In genomic region chr6:135875446-135875845, GRCh38 we compare ENCODE assay signal across 14 cellular contexts. TPM values are rescaled to one million over a fixed set of nuclear protein-coding genes. Genes with fewer than 3 reads are reported as not detected.
DNase-seq lines count a peak whose midpoint lies in the region; ATAC-seq and TF ChIP-seq lines count a peak whose summit lies in the region.
"Had no signal": no experiment of that assay in that cellular context is flagged by ENCODE, and none has a peak within 500 bp of the region (broad histone marks: within the 10 kb centered on the region; RNA-seq: fewer than 3 reads in every experiment).

No MANE protein-coding gene starts in this region.

- H3K4me1 Mint-ChIP-seq in stimulated activated naive CD8-positive, alpha-beta T cell treated with anti-CD3 and anti-CD28 coated beads, Interleukin-15, Interleukin-2, amounts not matched to agents 100 ng/mL and 50 ng/mL, for 24 hours (ENCODE audit: low read depth), result peaks cover 50% of the 10 kb centered on the region
- peaks cover 19% of the 10 kb centered on the region for H3K4me1 Mint-ChIP-seq in stimulated activated memory B cell treated with anti-CD40 and anti-IgM and Interleukin-4, amounts not matched to agents 10 μg/mL and 1 μg/mL and 100 μg/mL, for 72 hours
- H3K4me1 Mint-ChIP-seq in activated naive CD4-positive, alpha-beta T cell treated with anti-CD3 and anti-CD28 coated beads for 36 hours (ENCODE audit: low read depth), result peaks cover 40% of the 10 kb centered on the region
- peaks cover 14% of the 10 kb centered on the region for H3K4me1 Mint-ChIP-seq in WTC11

- no peak overlapping the region for H3K4me3 ChIP-seq in fibroblast of villous mesenchyme (ENCODE audit: low read depth, low read length)

- no peaks in the 10 kb centered on the region for H3K27me3 Mint-ChIP-seq in stimulated activated naive CD8-positive, alpha-beta T cell treated with anti-CD3 and anti-CD28 coated beads, Interleukin-15, Interleukin-2, amounts not matched to agents 100 ng/mL and 50 ng/mL, for 24 hours
- no peaks in the 10 kb centered on the region for H3K27me3 Mint-ChIP-seq in stimulated activated memory B cell treated with anti-CD40 and anti-IgM and Interleukin-4, amounts not matched to agents 10 μg/mL and 1 μg/mL and 100 μg/mL, for 72 hours
- H3K27me3 Mint-ChIP-seq in activated naive CD4-positive, alpha-beta T cell treated with anti-CD3 and anti-CD28 coated beads for 36 hours (ENCODE audit: low read depth), result no peaks in the 10 kb centered on the region
- no peaks in the 10 kb centered on the region for H3K27me3 Mint-ChIP-seq in WTC11 (ENCODE audit: low read depth)
- H3K27me3 Mint-ChIP-seq: B cell had no signal

- no peak for ATAC-seq in stimulated activated naive CD8-positive, alpha-beta T cell treated with anti-CD3 and anti-CD28 coated beads, Interleukin-15, Interleukin-2, amounts not matched to agents 100 U/mL and 50 U/mL, for 24 hours
- no peak for ATAC-seq in stimulated activated memory B cell treated with anti-CD40 and anti-IgM and Interleukin-4, amounts not matched to agents 10 μg/mL and 1 μg/mL and 100 μg/mL, for 72 hours
- ATAC-seq in WTC11, result no peak

- H3K27ac Mint-ChIP-seq in stimulated activated naive CD8-positive, alpha-beta T cell treated with anti-CD3 and anti-CD28 coated beads, Interleukin-15, Interleukin-2, amounts not matched to agents 100 ng/mL and 50 ng/mL, for 24 hours, result peak overlapping the region; percentile 47
- H3K27ac Mint-ChIP-seq in stimulated activated memory B cell treated with anti-CD40 and anti-IgM and Interleukin-4, amounts not matched to agents 10 μg/mL and 1 μg/mL and 100 μg/mL, for 72 hours, result peak overlapping the region; percentile 9
- H3K27ac Mint-ChIP-seq in activated naive CD4-positive, alpha-beta T cell treated with anti-CD3 and anti-CD28 coated beads for 36 hours, result no peak overlapping the region
- H3K27ac Mint-ChIP-seq in WTC11, result no peak overlapping the region

- no peaks in the 10 kb centered on the region for H3K9me3 Mint-ChIP-seq in stimulated activated naive CD8-positive, alpha-beta T cell treated with anti-CD3 and anti-CD28 coated beads, Interleukin-15, Interleukin-2, amounts not matched to agents 100 ng/mL and 50 ng/mL, for 24 hours
- H3K9me3 Mint-ChIP-seq in stimulated activated memory B cell treated with anti-CD40 and anti-IgM and Interleukin-4, amounts not matched to agents 10 μg/mL and 1 μg/mL and 100 μg/mL, for 72 hours, result no peaks in the 10 kb centered on the region
- no peaks in the 10 kb centered on the region for H3K9me3 Mint-ChIP-seq in activated naive CD4-positive, alpha-beta T cell treated with anti-CD3 and anti-CD28 coated beads for 36 hours
- no peaks in the 10 kb centered on the region for H3K9me3 Mint-ChIP-seq in WTC11

- no peaks in the 10 kb centered on the region for H3K36me3 Mint-ChIP-seq in stimulated activated naive CD8-positive, alpha-beta T cell treated with anti-CD3 and anti-CD28 coated beads, Interleukin-15, Interleukin-2, amounts not matched to agents 100 ng/mL and 50 ng/mL, for 24 hours (ENCODE audit: low read depth)
- H3K36me3 Mint-ChIP-seq in stimulated activated memory B cell treated with anti-CD40 and anti-IgM and Interleukin-4, amounts not matched to agents 10 μg/mL and 1 μg/mL and 100 μg/mL, for 72 hours, result peaks cover 11% of the 10 kb centered on the region
- no peaks in the 10 kb centered on the region for H3K36me3 Mint-ChIP-seq in activated naive CD4-positive, alpha-beta T cell treated with anti-CD3 and anti-CD28 coated beads for 36 hours (ENCODE audit: low read depth)
- no peaks in the 10 kb centered on the region for H3K36me3 Mint-ChIP-seq in WTC11

- intact Hi-C loops in activated naive CD4-positive, alpha-beta T cell treated with anti-CD3 and anti-CD28 coated beads for 36 hours (cut with micrococcal nuclease), result loop anchor here (10.0 kb wide), 1 partner anchor 791 kb away; no protein-coding TSS in a partner anchor

- TF ChIP-seq CTCF in fibroblast of villous mesenchyme (IDR thresholded peaks at IDR 0.05; ENCODE audit: insufficient read depth, low read depth, low read length) (no peak), WTC11 (IDR thresholded peaks at IDR 0.05) (no peak)

- POLR2A ChIA-PET in WTC11 (lab: Charles Lee), result no interaction called here

- CTCF ChIA-PET in activated naive CD4-positive, alpha-beta T cell treated with anti-CD3 and anti-CD28 coated beads for 36 hours (lab: Charles Lee), result interaction anchor here (2.4 kb wide), 1 partner anchor 34 kb away, joined by 6 read pairs; no protein-coding TSS in a partner anchor
- CTCF ChIA-PET in WTC11 (lab: Charles Lee), result no interaction called here

- DNase-seq in stimulated activated naive CD8-positive, alpha-beta T cell treated with anti-CD3 and anti-CD28 coated beads, Interleukin-15, Interleukin-2, amounts not matched to agents 100 U/mL and 50 U/mL, for 24 hours, result no peak
- peak; percentile 85 for DNase-seq in amniotic epithelial cell (ENCODE audit: low read depth)
- DNase-seq in fibroblast of villous mesenchyme (ENCODE audit: low read depth), result peak; percentile 66
- DNase-seq in activated naive CD4-positive, alpha-beta T cell treated with anti-CD3 and anti-CD28 coated beads for 36 hours, result no peak
- DNase-seq in WTC11 (ENCODE audit: low spot score), result no peak
- DNase-seq in islet precursor cell, result no peak
- DNase-seq: DMS 273 treated with DMSO at 0.1 percent for 48 hours, H7, NCI-H187 treated with DMSO at 0.1 percent for 48 hours, NCI-H446 treated with DMSO at 0.1 percent for 48 hours, NCI-H774 had no signal

- H3K4me3 Mint-ChIP-seq in stimulated activated naive CD8-positive, alpha-beta T cell treated with anti-CD3 and anti-CD28 coated beads, Interleukin-15, Interleukin-2, amounts not matched to agents 100 ng/mL and 50 ng/mL, for 24 hours, result no peak overlapping the region
- H3K4me3 Mint-ChIP-seq in stimulated activated memory B cell treated with anti-CD40 and anti-IgM and Interleukin-4, amounts not matched to agents 10 μg/mL and 1 μg/mL and 100 μg/mL, for 72 hours, result no peak overlapping the region
- no peak overlapping the region for H3K4me3 Mint-ChIP-seq in activated naive CD4-positive, alpha-beta T cell treated with anti-CD3 and anti-CD28 coated beads for 36 hours
- H3K4me3 Mint-ChIP-seq in WTC11, result no peak overlapping the region
- H3K4me3 Mint-ChIP-seq: B cell had no signal

TF ChIP-seq in WTC11, 78 proteins besides CTCF, POLR2A, EP300 and RAD21:
- TF ChIP-seq, protein P1, sequence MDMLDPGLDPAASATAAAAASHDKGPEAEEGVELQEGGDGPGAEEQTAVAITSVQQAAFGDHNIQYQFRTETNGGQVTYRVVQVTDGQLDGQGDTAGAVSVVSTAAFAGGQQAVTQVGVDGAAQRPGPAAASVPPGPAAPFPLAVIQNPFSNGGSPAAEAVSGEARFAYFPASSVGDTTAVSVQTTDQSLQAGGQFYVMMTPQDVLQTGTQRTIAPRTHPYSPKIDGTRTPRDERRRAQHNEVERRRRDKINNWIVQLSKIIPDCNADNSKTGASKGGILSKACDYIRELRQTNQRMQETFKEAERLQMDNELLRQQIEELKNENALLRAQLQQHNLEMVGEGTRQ (CRISPR knock-in tag; IDR thresholded peaks at IDR 0.05), result no peak
- TF ChIP-seq KAT7 (CRISPR knock-in tag; IDR thresholded peaks at IDR 0.05; ENCODE audit: borderline replicate concordance) (no peak), NFE2L1 (CRISPR knock-in tag; IDR thresholded peaks at IDR 0.05) (no peak), FOXP1 (CRISPR knock-in tag; IDR thresholded peaks at IDR 0.05; ENCODE audit: borderline replicate concordance) (no peak)

RNA-seq across cellular contexts. Expression of gene PDE7B, which starts 23.9 kb away (rescaled TPM):
- 1.7 and 3.9 TPM in 2 replicates for total RNA-seq in fibroblast of villous mesenchyme
- under 1 TPM; 0.25 to 0.31 TPM for total RNA-seq in activated naive CD4-positive, alpha-beta T cell treated with anti-CD3 and anti-CD28 coated beads for 36 hours
- 0.05 TPM in 1 of 3 replicates, not detected in the others for total RNA-seq in WTC11 (2021)
- total RNA-seq: H7 had no signal

Comparison
In these comparisons a context has a peak if more than half of its experiments do, and no peak if none do; other contexts are left out.
1. H3K27ac Mint-ChIP-seq: peak in stimulated activated naive CD8-positive, alpha-beta T cell treated with anti-CD3 and anti-CD28 coated beads, Interleukin-15, Interleukin-2, amounts not matched to agents 100 ng/mL and 50 ng/mL, for 24 hours (single experiment) and stimulated activated memory B cell treated with anti-CD40 and anti-IgM and Interleukin-4, amounts not matched to agents 10 μg/mL and 1 μg/mL and 100 μg/mL, for 72 hours (single experiment); none in activated naive CD4-positive, alpha-beta T cell treated with anti-CD3 and anti-CD28 coated beads for 36 hours (single experiment) and WTC11 (single experiment).
2. DNase-seq: peak in amniotic epithelial cell (single experiment) and fibroblast of villous mesenchyme (single experiment); none in stimulated activated naive CD8-positive, alpha-beta T cell treated with anti-CD3 and anti-CD28 coated beads, Interleukin-15, Interleukin-2, amounts not matched to agents 100 U/mL and 50 U/mL, for 24 hours (single experiment), activated naive CD4-positive, alpha-beta T cell treated with anti-CD3 and anti-CD28 coated beads for 36 hours (single experiment), WTC11 (single experiment) and islet precursor cell (single experiment).